ENCODE assay signal across 8 cellular contexts in the genomic region with DNA sequence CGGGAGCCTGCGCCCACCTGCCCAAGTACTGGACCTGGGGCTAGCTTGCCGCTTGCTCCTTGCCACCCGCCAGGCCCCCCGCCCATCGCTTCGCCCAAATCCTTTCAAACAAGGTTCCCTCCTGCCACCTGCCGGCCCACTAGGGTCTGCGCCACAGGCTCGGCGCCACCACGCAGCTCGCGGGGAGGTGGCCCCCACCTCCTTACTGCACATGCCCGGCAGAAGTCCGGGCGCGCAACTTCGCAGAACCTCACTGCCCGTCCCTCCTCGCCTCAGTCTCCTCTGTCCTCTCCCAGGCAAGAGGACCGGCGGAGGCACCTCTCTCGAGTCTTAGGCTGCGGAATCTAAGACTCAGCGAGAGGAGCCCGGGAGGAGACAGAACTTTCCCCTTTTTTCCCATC. TPM values are rescaled to one million over a fixed set of nuclear protein-coding genes. Genes with fewer than 3 reads are reported as not detected.
DNase-seq lines count a peak whose midpoint lies in the region; ATAC-seq and TF ChIP-seq lines count a peak whose summit lies in the region.

No MANE protein-coding gene starts in this region.

- ATAC-seq in Panc1, result peak; percentile 88

- H3K27me3 ChIP-seq in Panc1 (ENCODE audit: control insufficient read depth, insufficient read depth, low read length) (peaks cover 45% of the 10 kb centered on the region), ascending aorta (no peaks in the 10 kb centered on the region)

- CTCF ChIA-PET in Panc1 (lab: Charles Lee), result interaction anchor here (0.6 to 0.7 kb wide), 5 partner anchors 17 to 200 kb away, joined by 3 to 7 read pairs (median 3); no protein-coding TSS in a partner anchor

- DNase-seq in NCI-H2227 (lab: John Stamatoyannopoulos, UW; ENCODE audit: unreplicated experiment) (peak; percentile 11), NCI-H2227 treated with DMSO at 0.1 percent for 48 hours (lab: John Stamatoyannopoulos, UW) (no peak), Panc1 (ENCODE audit: low read depth, low spot score) (no peak), ascending aorta (ENCODE audit: low spot score in 2 of 2) (no peak), iris pigment epithelial cell (ENCODE audit: low read depth) (peak; percentile 35), NCI-H2081 (lab: John Stamatoyannopoulos, UW) (no peak), mesenteric fat pad (ENCODE audit: low spot score) (no peak)
- DNase-seq in stimulated activated CD8-positive, alpha-beta memory T cell treated with anti-CD3 and anti-CD28 coated beads, Interleukin-4, amount 100 ng/mL, for 48 hours, result peak; percentile 63

- in situ Hi-C loops in Panc1 (cut with HindIII; ENCODE audit: low pct_unique_long_range_greater_than_20kb, low sequenced_read_pairs), result no loop called here

- TF ChIP-seq CTCF in Panc1 (IDR thresholded peaks at IDR 0.05), result peak; percentile 85
- peak in 2 of 3 experiments; percentile 7 to 44 for TF ChIP-seq CTCF in ascending aorta (IDR thresholded peaks at IDR 0.05)

- H3K27ac ChIP-seq in Panc1 (ENCODE audit: low read length), result no peak overlapping the region
- H3K27ac ChIP-seq in ascending aorta, result no peak overlapping the region

- H3K36me3 ChIP-seq in Panc1 (ENCODE audit: control insufficient read depth, insufficient read depth, low read length) (no peaks in the 10 kb centered on the region), ascending aorta (no peaks in the 10 kb centered on the region)

- POLR2A ChIA-PET in Panc1 (lab: Charles Lee), result no interaction called here

- H3K4me3 ChIP-seq in Panc1 (ENCODE audit: low read depth in 2 of 2, low read length in 2 of 2) (peak overlapping the region; percentile 36 to 55), ascending aorta (peak overlapping the region; percentile 4 to 16)

- BruUV-seq in Panc1 (replicated peaks; lab: Mats Ljungman, UMichigan), result no TSS peak

- H3K4me1 ChIP-seq in Panc1 (ENCODE audit: control insufficient read depth, insufficient read depth, low read length), result peaks cover 18% of the 10 kb centered on the region
- no peaks in the 10 kb centered on the region for H3K4me1 ChIP-seq in ascending aorta

- intact Hi-C loops in Panc1 (cut with micrococcal nuclease; ENCODE audit: unreplicated experiment) (loop anchor here (2.0 kb wide), 1 partner anchor 189 kb away; a partner anchor contains a TSS), ascending aorta (cut with DNase I) (no loop called here)

- H3K9me3 ChIP-seq in Panc1 (ENCODE audit: control insufficient read depth, insufficient read depth, low read depth, low read length) (no peaks in the 10 kb centered on the region), ascending aorta (no peaks in the 10 kb centered on the region)

RNA-seq across cellular contexts. Expression of a gene that starts 11.2 kb away (rescaled TPM):
- total RNA-seq in Panc1 (2021; ENCODE audit: unreplicated experiment) (not detected), ascending aorta (not detected), mesenteric fat pad (0.42 TPM)
- polyA plus RNA-seq in Panc1 (2012; ENCODE audit: insufficient read length), result not detected

RNA-seq across cellular contexts. Expression of a gene that starts 13.0 kb away (rescaled TPM):
- total RNA-seq in Panc1 (2021; ENCODE audit: unreplicated experiment) (756 TPM), ascending aorta (663 TPM), mesenteric fat pad (697 TPM)
- 1,834 TPM for polyA plus RNA-seq in Panc1 (2012; ENCODE audit: insufficient read length)

Comparison
In these comparisons a context has a peak if more than half of its experiments do, and no peak if none do; other contexts are left out.
1. DNase-seq: peak in NCI-H2227 (single experiment), iris pigment epithelial cell (single experiment) and stimulated activated CD8-positive, alpha-beta memory T cell treated with anti-CD3 and anti-CD28 coated beads, Interleukin-4, amount 100 ng/mL, for 48 hours (single experiment); none in NCI-H2227 treated with DMSO at 0.1 percent for 48 hours (single experiment), Panc1 (single experiment), ascending aorta (0 of 2), NCI-H2081 (0 of 2) and mesenteric fat pad (single experiment).